8 cellular contexts compared by ENCODE assay signal in the genomic region with DNA sequence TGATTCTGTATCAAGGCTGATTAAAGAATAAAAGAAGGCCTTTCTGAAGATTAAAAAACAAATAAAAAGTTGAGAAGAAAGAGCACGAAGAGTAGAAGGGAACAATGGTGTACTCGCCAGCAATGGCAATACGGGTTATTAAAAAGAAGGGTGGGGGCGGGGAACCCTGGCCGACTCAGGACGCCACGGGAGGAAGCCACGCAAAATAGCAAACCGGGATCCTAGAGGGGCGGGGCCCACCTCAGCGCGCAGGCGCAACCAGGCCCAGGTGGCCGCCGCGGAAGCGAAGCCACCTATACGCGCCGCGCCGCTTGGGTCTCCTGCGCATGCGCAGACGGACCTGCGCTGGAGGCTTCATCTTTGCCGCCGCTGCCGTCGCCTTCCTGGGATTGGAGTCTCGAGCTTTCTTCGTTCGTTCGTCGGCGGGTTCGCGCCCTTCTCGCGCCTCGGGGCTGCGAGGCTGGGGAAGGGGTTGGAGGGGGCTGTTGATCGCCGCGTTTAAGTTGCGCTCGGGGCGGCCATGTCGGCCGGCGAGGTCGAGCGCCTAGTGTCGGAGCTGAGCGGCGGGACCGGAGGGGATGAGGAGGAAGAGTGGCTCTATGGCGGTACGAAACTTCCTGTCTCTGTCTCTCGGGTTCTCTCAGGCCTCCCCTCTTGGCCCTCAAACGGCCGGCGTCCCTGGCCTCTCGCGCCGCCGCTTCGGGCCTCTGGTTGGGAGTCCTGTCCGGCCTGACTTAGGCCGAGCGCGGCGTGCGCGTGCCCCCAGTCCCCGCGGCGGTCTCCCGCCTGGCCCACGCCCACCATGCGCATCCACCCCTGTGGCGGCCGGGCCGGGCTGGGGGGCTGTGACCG. TPM values are rescaled to one million over a fixed set of nuclear protein-coding genes. Genes with fewer than 3 reads are reported as not detected.
DNase-seq lines count a peak whose midpoint lies in the region; ATAC-seq and TF ChIP-seq lines count a peak whose summit lies in the region.

Gene FIP1L1 (plus strand): TSS at position 323 of the 852 bp plus-strand sequence. CDS start 198 bp downstream, at position 521.

- ATAC-seq in HG02763 (IDR thresholded peaks at IDR 0.05; ENCODE audit: unreplicated experiment) (peak; percentile 91), T-cell (replicated peaks in 1 of 4) (peak; percentile 93 to 96 (median 94)), heart left ventricle (peak; percentile 99 to 100 (median 100))

- WGBS in adrenal gland, 4 donors = 0 to 1% (median 1%) methylated on average over 38 to 85 of the region's 85 CpGs
- 0 to 1% (median 0%) methylated on average over 48 to 85 of the region's 85 CpGs for WGBS in heart left ventricle, 4 donors

- H3K36me3 Mint-ChIP-seq in T-cell (peaks cover 13% of the 10 kb centered on the region), type B pancreatic cell (peaks cover 12% of the 10 kb centered on the region)

- peak; percentile 73 to 86 for TF ChIP-seq POLR2A in adrenal gland (IDR thresholded peaks at IDR 0.05)
- peak in 1 of 2 donors; percentile 77 for TF ChIP-seq POLR2A in heart left ventricle (IDR thresholded peaks at IDR 0.05)

- peak within 1 kb of the TSS; percentile 96 to 99 (median 99) for H3K4me3 Mint-ChIP-seq in T-cell
- H3K4me3 Mint-ChIP-seq in type B pancreatic cell = peak within 1 kb of the TSS; percentile 95

- intact Hi-C loops in adrenal gland (cut with DNase I) = no loop called here
- intact Hi-C loops in heart left ventricle (cut with DNase I) = loop anchor here in 7 of 10 donors (1.0 to 10.0 kb wide), 5 partner anchors 11 to 1343 kb away; partner anchors contain the start of genes SCFD2 (in 1 of the 7) and SGCB (in 1 of the 7)

- POLR2A ChIA-PET in T-cell (lab: Charles Lee) = interaction anchor here in 1 of 2 donors (0.6 to 1.0 kb wide), 2 partner anchors 11 to 14 kb away, joined by 3 to 4 read pairs; no protein-coding TSS in a partner anchor

- H3K27me3 Mint-ChIP-seq in T-cell = peaks cover 0 to 4% of the 10 kb centered on the region in 2 donors
- H3K27me3 Mint-ChIP-seq in type B pancreatic cell = peaks cover 7% of the 10 kb centered on the region

- H3K4me1 Mint-ChIP-seq in T-cell = peaks cover 41 to 43% (median 41%) of the 10 kb centered on the region in 3 donors
- peaks cover 27% of the 10 kb centered on the region for H3K4me1 Mint-ChIP-seq in type B pancreatic cell (ENCODE audit: unreplicated experiment)

- no peaks in the 10 kb centered on the region for H3K9me3 Mint-ChIP-seq in T-cell
- no peaks in the 10 kb centered on the region for H3K9me3 Mint-ChIP-seq in type B pancreatic cell

- H3K27ac ChIP-seq in adrenal gland (peak within 1 kb of the TSS; percentile 68 to 89 (median 78)), heart left ventricle (peak within 1 kb of the TSS; percentile 73 to 94 (median 90))

- H3K4me3 ChIP-seq in GM12875 (ENCODE audit: low read depth, low read length) (peak within 1 kb of the TSS; percentile 95), adrenal gland (peak within 1 kb of the TSS; percentile 60 to 95 (median 76)), heart left ventricle (peak within 1 kb of the TSS; percentile 50 to 97 (median 88))

- H3K9me3 ChIP-seq in adrenal gland (replicated peaks in 1 of 3) (no peaks in the 10 kb centered on the region), heart left ventricle (no peaks in the 10 kb centered on the region)

- TF ChIP-seq CTCF in GM12875 (IDR thresholded peaks at IDR 0.05; ENCODE audit: borderline replicate concordance, insufficient read depth, low read depth, low read length) (0 out of 2 replicates have a peak, but pooled peaks have one; percentile 1), adrenal gland (IDR thresholded peaks at IDR 0.05) (peak in 1 of 6 experiments; percentile 5), heart left ventricle (IDR thresholded peaks at IDR 0.05) (no peak), type B pancreatic cell (conservative IDR thresholded peaks at IDR 0.05) (no peak)

- H3K27me3 ChIP-seq in adrenal gland (no peaks in the 10 kb centered on the region), heart left ventricle (no peaks in the 10 kb centered on the region)

- CTCF ChIA-PET in T-cell (lab: Charles Lee) = no interaction called here

- H3K4me1 ChIP-seq in adrenal gland (replicated peaks in 1 of 2) (peaks cover 16 to 36% of the 10 kb centered on the region in 2 donors), heart left ventricle (peaks cover 0 to 26% (median 20%) of the 10 kb centered on the region in 12 donors)

- H3K27ac Mint-ChIP-seq in T-cell (peak within 1 kb of the TSS; percentile 99 to 100), type B pancreatic cell (peak within 1 kb of the TSS; percentile 89)

- H3K36me3 ChIP-seq in adrenal gland (replicated peaks in 1 of 2) (peaks cover 0 to 5% of the 10 kb centered on the region in 2 donors), heart left ventricle (peaks cover 0 to 14% (median 6%) of the 10 kb centered on the region in 9 donors)

- peak; percentile 58 for DNase-seq in NCI-H1417 treated with DMSO at 0.1 percent for 48 hours (lab: John Stamatoyannopoulos, UW)
- peak; percentile 86 to 97 (median 93) for DNase-seq in T-cell
- DNase-seq in adrenal gland = peak; percentile 95 to 98 (median 97)
- DNase-seq in heart left ventricle = peak; percentile 93 to 98 (median 96)
- DNase-seq in pons (ENCODE audit: low spot score) = peak; percentile 82
- DNase-seq in type B pancreatic cell (ENCODE audit: extremely low spot score, unreplicated experiment) = peak; percentile 96

RNA-seq across cellular contexts. Expression of gene FIP1L1, which starts in this region (rescaled TPM):
- total RNA-seq in T-cell = 10 to 100 TPM; 63.6 to 72.3 (median 69.7) TPM
- total RNA-seq in adrenal gland = 10 to 100 TPM; 28.5 to 77.9 (median 57.8) TPM
- 10 to 100 TPM; 44.3 to 76.0 (median 66.2) TPM for polyA plus RNA-seq in adrenal gland
- 10 to 100 TPM; 23.5 to 46.2 (median 32.8) TPM for total RNA-seq in heart left ventricle
- 10 to 100 TPM; 23.8 to 34.1 TPM for polyA plus RNA-seq in heart left ventricle
- 48.1 and 60.2 TPM in 2 replicates for total RNA-seq in type B pancreatic cell (ENCODE audit: low replicate concordance)

Comparison
In these comparisons a context has a peak if more than half of its experiments do, and no peak if none do; other contexts are left out.
1. Peak in every context shown above with its lines: DNase-seq, ATAC-seq, H3K4me3 ChIP-seq and H3K27ac ChIP-seq.
2. intact Hi-C loops: an anchor here in heart left ventricle (1.0 to 10.0 kb wide); none called in adrenal gland.